In genomic region chr4:61079976-61080375, GRCh38 we compare ENCODE assay signal across 25 cellular contexts.
"Had no signal": no experiment of that assay in that cellular context is flagged by ENCODE, and none has a peak within 500 bp of the region (broad histone marks: within the 10 kb centered on the region; RNA-seq: fewer than 3 reads in every experiment).

No MANE protein-coding gene starts in this region.

- H3K4me3 Mint-ChIP-seq: memory B cell; natural killer cell; stimulated activated naive CD8-positive, alpha-beta T cell treated with anti-CD3 and anti-CD28 coated beads, Interleukin-15, amount 100 ng/mL, for 72 hours had no signal

- ATAC-seq: esophagus mucosa; gastroesophageal sphincter; heart right ventricle; left colon; lower lobe of right lung; natural killer cell; pancreas; sciatic nerve; stimulated activated naive CD8-positive, alpha-beta T cell treated with anti-CD3 and anti-CD28 coated beads, Interleukin-15, amount 100 ng/mL, for 72 hours had no signal

- H3K4me1 ChIP-seq: gastroesophageal sphincter, heart right ventricle, left ventricle myocardium inferior, lower lobe of right lung, pancreas, suprapubic skin, transverse colon had no signal

- H3K4me2 ChIP-seq: smooth muscle cell had no signal

- H3K4me1 Mint-ChIP-seq: memory B cell; natural killer cell; stimulated activated naive CD8-positive, alpha-beta T cell treated with anti-CD3 and anti-CD28 coated beads, Interleukin-15, amount 100 ng/mL, for 72 hours had no signal

- H3K27ac Mint-ChIP-seq: memory B cell; natural killer cell; stimulated activated naive CD8-positive, alpha-beta T cell treated with anti-CD3 and anti-CD28 coated beads, Interleukin-15, amount 100 ng/mL, for 72 hours had no signal

- H3K36me3 ChIP-seq: gastroesophageal sphincter, heart right ventricle, left ventricle myocardium inferior, lower lobe of right lung, pancreas, suprapubic skin, transverse colon had no signal

- H3K27me3 Mint-ChIP-seq: memory B cell; stimulated activated naive CD8-positive, alpha-beta T cell treated with anti-CD3 and anti-CD28 coated beads, Interleukin-15, amount 100 ng/mL, for 72 hours had no signal

- H3K27ac ChIP-seq: dorsolateral prefrontal cortex, gastroesophageal sphincter, heart right ventricle, left ventricle myocardium inferior, lower lobe of right lung, pancreas, suprapubic skin, transverse colon had no signal

- H3K9me3 ChIP-seq: gastroesophageal sphincter, lower lobe of right lung, pancreas, suprapubic skin, transverse colon had no signal

- DNase-seq: dorsolateral prefrontal cortex; effector CD4-positive, alpha-beta T cell; heart right ventricle; hippocampal formation; islet precursor cell; kidney glomerular epithelial cell; left colon; left ventricle myocardium inferior; lower lobe of right lung; natural killer cell; occipital lobe; pancreas; stimulated activated CD4-positive, alpha-beta T cell treated with anti-CD3 and anti-CD28 coated beads, Interleukin-12 subunit alpha, Interleukin-12 subunit beta, amount 100 ng/mL, for 4 hours; stimulated activated CD4-positive, alpha-beta T cell treated with anti-CD3 and anti-CD28 coated beads, Interleukin-1b, Interleukin-23, amount 100 ng/mL, for 48 hours; stimulated activated CD4-positive, alpha-beta T cell treated with anti-CD3 and anti-CD28 coated beads, Interleukin-4, amount 100 ng/mL, for 1 hour; stimulated activated CD8-positive, alpha-beta memory T cell treated with anti-CD3 and anti-CD28 coated beads, Interleukin-4, amount 100 ng/mL, for 48 hours; stimulated activated naive CD4-positive, alpha-beta T cell; stimulated activated naive CD8-positive, alpha-beta T cell treated with anti-CD3 and anti-CD28 coated beads, Interleukin-15, amount 100 ng/mL, for 72 hours; transverse colon had no signal

- H3K27me3 ChIP-seq: dorsolateral prefrontal cortex, gastroesophageal sphincter, heart right ventricle, pancreas, suprapubic skin, transverse colon had no signal

- H3K36me3 Mint-ChIP-seq: memory B cell, natural killer cell had no signal

- H3K4me3 ChIP-seq: dorsolateral prefrontal cortex, gastroesophageal sphincter, heart right ventricle, left ventricle myocardium inferior, lower lobe of right lung, pancreas, smooth muscle cell, suprapubic skin, transverse colon had no signal
